In the genomic region with DNA sequence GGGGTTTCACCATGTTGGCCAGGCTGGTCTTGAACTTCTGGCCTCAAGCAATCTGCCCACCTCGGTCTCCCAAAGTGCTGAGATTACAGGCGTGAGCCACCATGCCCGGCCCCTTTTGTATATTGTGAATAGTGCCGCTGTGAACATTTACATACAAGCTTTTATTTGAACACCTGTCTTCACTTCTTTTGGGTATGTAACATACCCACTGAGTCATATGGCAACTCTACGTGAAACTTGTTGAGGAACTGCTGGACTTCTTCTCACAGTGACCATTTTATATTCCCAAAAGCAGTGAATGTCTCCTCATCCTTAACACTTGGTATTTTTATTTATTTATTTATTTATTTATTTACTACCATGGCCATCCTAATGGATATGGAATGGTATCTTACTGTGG, we compare ENCODE assay signal across 35 cellular contexts. TPM values are rescaled to one million over a fixed set of nuclear protein-coding genes. Genes with fewer than 3 reads are reported as not detected.
"Had no signal": no experiment of that assay in that cellular context is flagged by ENCODE, and none has a peak within 500 bp of the region (broad histone marks: within the 10 kb centered on the region; RNA-seq: fewer than 3 reads in every experiment).

No MANE protein-coding gene starts in this region.

- H3K27me3 ChIP-seq: ascending aorta, colonic mucosa, Peyer's patch, SJSA1 had no signal

- H3K36me3 ChIP-seq: ascending aorta, cardiac muscle cell, colonic mucosa, Peyer's patch, SJSA1 had no signal

- DNase-seq: activated CD4-positive, alpha-beta T cell treated with anti-CD3 and anti-CD28 coated beads for 36 hours; activated CD4-positive, alpha-beta T cell treated with anti-CD3 and anti-CD28 coated beads, Interleukin-2, amount 10 ng/mL, durations not matched to agents 7 days and 5 days; activated CD4-positive, alpha-beta T cell treated with anti-CD3 and anti-CD28 coated beads, Interleukin-2, amount 50 U/mL, for 48 hours; activated CD8-positive, alpha-beta T cell treated with anti-CD3 and anti-CD28 coated beads, Interleukin-2, amount 10 ng/mL, durations not matched to agents 7 days and 5 days; activated gamma-delta T cell; activated naive CD4-positive, alpha-beta T cell treated with Interleukin-2 at 50 U/mL for 16 hours; activated naive CD8-positive, alpha-beta T cell treated with anti-CD3 and anti-CD28 coated beads, Interleukin-2, amount 10 ng/mL, durations not matched to agents 7 days and 5 days; activated T-cell treated with anti-CD3 and anti-CD28 coated beads, Interleukin-2, amount 50 U/mL, for 24 hours; amygdala; colonic mucosa; MM.1S; MV-4-11; NCI-H1092; NCI-H1417; NCI-H146; NCI-H187; NCI-H2029 treated with DMSO at 0.1 percent for 48 hours; NCI-H2171 treated with DMSO at 0.1 percent for 48 hours; NCI-H2227 treated with DMSO at 0.1 percent for 48 hours; NCI-H446; NCI-H510A treated with DMSO at 0.1 percent for 48 hours; PC-3; Peyer's patch; RPMI8226; SHP77 treated with DMSO at 0.1 percent for 48 hours; SK-N-SH had no signal

- H3K4me2 ChIP-seq: SK-N-SH had no signal

- H3K4me3 ChIP-seq: ascending aorta, cardiac muscle cell, colonic mucosa, Peyer's patch, SJSA1 had no signal

- ATAC-seq: activated CD4-positive, alpha-beta T cell treated with anti-CD3 and anti-CD28 coated beads for 36 hours; activated CD4-positive, CD25-positive, alpha-beta regulatory T cell treated with anti-CD3 and anti-CD28 coated beads, Interleukin-2, amount 50 U/mL, for 24 hours; activated CD8-positive, alpha-beta T cell treated with anti-CD3 and anti-CD28 coated beads, Interleukin-2, amount 10 ng/mL, durations not matched to agents 7 days and 5 days; PC-3; WTC11 had no signal

- H3K9me3 ChIP-seq: ascending aorta, colonic mucosa, Peyer's patch, SJSA1, SK-N-SH had no signal

- H3K9ac ChIP-seq: SK-N-SH had no signal

- H3K27ac ChIP-seq: ascending aorta, cardiac muscle cell, colonic mucosa, Peyer's patch, SJSA1 had no signal

- FAIRE-seq: TTC549 had no signal

RNA-seq across cellular contexts. Expression of a gene that starts 3.9 kb away (rescaled TPM):
- total RNA-seq: activated CD4-positive, alpha-beta T cell treated with anti-CD3 and anti-CD28 coated beads for 36 hours; activated CD4-positive, alpha-beta T cell treated with anti-CD3 and anti-CD28 coated beads, Interleukin-2, amount 10 ng/mL, durations not matched to agents 7 days and 5 days; activated CD8-positive, alpha-beta T cell treated with anti-CD3 and anti-CD28 coated beads, Interleukin-2, amount 10 ng/mL, durations not matched to agents 7 days and 5 days; activated naive CD8-positive, alpha-beta T cell treated with anti-CD3 and anti-CD28 coated beads, Interleukin-2, amount 10 ng/mL, durations not matched to agents 7 days and 5 days; activated T-helper 2 cell treated with anti-CD3 and anti-CD28 coated beads, Interferon-gamma antibody, Interleukin-2, Interleukin-4, amounts not matched to agents 10 μg/mL and 5 μg/mL and 100 μg/mL, durations not matched to agents 14 hours and 24 hours and 36 hours; ascending aorta; PC-3; SJSA1 had no signal
- polyA plus RNA-seq: adipose tissue, SK-N-SH had no signal

RNA-seq across cellular contexts. Expression of a gene that starts 6.1 kb away (rescaled TPM):
- total RNA-seq: activated CD4-positive, alpha-beta T cell treated with anti-CD3 and anti-CD28 coated beads for 36 hours; activated CD4-positive, alpha-beta T cell treated with anti-CD3 and anti-CD28 coated beads, Interleukin-2, amount 10 ng/mL, durations not matched to agents 7 days and 5 days; activated CD8-positive, alpha-beta T cell treated with anti-CD3 and anti-CD28 coated beads, Interleukin-2, amount 10 ng/mL, durations not matched to agents 7 days and 5 days; activated naive CD8-positive, alpha-beta T cell treated with anti-CD3 and anti-CD28 coated beads, Interleukin-2, amount 10 ng/mL, durations not matched to agents 7 days and 5 days; activated T-helper 2 cell treated with anti-CD3 and anti-CD28 coated beads, Interferon-gamma antibody, Interleukin-2, Interleukin-4, amounts not matched to agents 10 μg/mL and 5 μg/mL and 100 μg/mL, durations not matched to agents 14 hours and 24 hours and 36 hours; chondrocyte; PC-3; SJSA1 had no signal
- polyA plus RNA-seq: SK-N-SH had no signal

RNA-seq across cellular contexts. Expression of a gene that starts 6.2 kb away (rescaled TPM):
- total RNA-seq: ascending aorta, SJSA1 had no signal
- polyA plus RNA-seq: SK-N-SH had no signal
